9 cellular contexts compared by ENCODE assay signal in genomic region chr19:17306285-17306714, GRCh38. TPM values are rescaled to one million over a fixed set of nuclear protein-coding genes. Genes with fewer than 3 reads are reported as not detected.
A peak's percentile ranks its signal among the peaks of the same experiment; 100 is the strongest.
DNase-seq lines count a peak whose midpoint lies in the region; ATAC-seq, FAIRE-seq and TF ChIP-seq lines count a peak whose summit lies in the region.
"Had no signal": no experiment of that assay in that cellular context is flagged by ENCODE, and none has a peak within 500 bp of the region (broad histone marks: within the 10 kb centered on the region; RNA-seq: fewer than 3 reads in every experiment).

No MANE protein-coding gene starts in this region.

- peak overlapping the region; percentile 88 for H3K9ac ChIP-seq in kidney (ENCODE audit: low read length in 2 of 2)

- intact Hi-C loops in kidney (cut with DNase I) = no loop called here

- H3K4me1 Mint-ChIP-seq in activated CD4-positive, alpha-beta T cell treated with anti-CD3 and anti-CD28 coated beads, Interleukin-2, amount 10 ng/mL, durations not matched to agents 7 days and 5 days = peaks cover 57% of the 10 kb centered on the region
- peaks cover 65% of the 10 kb centered on the region for H3K4me1 Mint-ChIP-seq in activated CD8-positive, alpha-beta T cell treated with anti-CD3 and anti-CD28 coated beads, Interleukin-2, amount 10 ng/mL, durations not matched to agents 7 days and 5 days (ENCODE audit: low read depth)

- H3K4me1 ChIP-seq in kidney (ENCODE audit: control insufficient read depth in 1 of 2, insufficient read depth in 1 of 2, low read depth in 1 of 2, low read length in 2 of 2) (peaks cover 15 to 29% of the 10 kb centered on the region in 2 donors), suprapubic skin (peaks cover 71% of the 10 kb centered on the region)

- no peak for DNase-seq in activated CD4-positive, alpha-beta T cell treated with anti-CD3 and anti-CD28 coated beads, Interleukin-2, amount 10 ng/mL, durations not matched to agents 7 days and 5 days
- DNase-seq in activated CD4-positive, alpha-beta T cell treated with anti-CD3 and anti-CD28 coated beads, Interleukin-2, amount 50 U/mL, for 1 hour = no peak
- DNase-seq in activated CD8-positive, alpha-beta T cell treated with anti-CD3 and anti-CD28 coated beads, Interleukin-2, amount 10 ng/mL, durations not matched to agents 7 days and 5 days = no peak
- DNase-seq in kidney = no peak
- DNase-seq in suprapubic skin (ENCODE audit: low spot score in 2 of 2) = no peak
- no peak for DNase-seq in NCI-H1105 treated with DMSO at 0.1 percent for 48 hours (lab: John Stamatoyannopoulos, UW)
- no peak for DNase-seq in stimulated activated CD8-positive, alpha-beta memory T cell treated with anti-CD3 and anti-CD28 coated beads, Interleukin-4, amount 100 ng/mL, for 48 hours

- H3K27ac Mint-ChIP-seq in activated CD4-positive, alpha-beta T cell treated with anti-CD3 and anti-CD28 coated beads, Interleukin-2, amount 10 ng/mL, durations not matched to agents 7 days and 5 days = peak overlapping the region; percentile 94
- peak overlapping the region; percentile 92 for H3K27ac Mint-ChIP-seq in activated CD8-positive, alpha-beta T cell treated with anti-CD3 and anti-CD28 coated beads, Interleukin-2, amount 10 ng/mL, durations not matched to agents 7 days and 5 days

- TF ChIP-seq CTCF in kidney (IDR thresholded peaks at IDR 0.05; ENCODE audit: borderline replicate concordance, extremely low read depth, insufficient read depth) (no peak), suprapubic skin (IDR thresholded peaks at IDR 0.05) (no peak)

- WGBS in suprapubic skin = 6% methylated on average over 27 of the region's 28 CpGs

- TF ChIP-seq EP300 in suprapubic skin (IDR thresholded peaks at IDR 0.05) = no peak

- TF ChIP-seq POLR2A in suprapubic skin (IDR thresholded peaks at IDR 0.05) = no peak

- CTCF ChIA-PET in activated CD4-positive, alpha-beta T cell treated with anti-CD3 and anti-CD28 coated beads, Interleukin-2, amount 10 ng/mL, durations not matched to agents 7 days and 5 days (lab: Charles Lee) = interaction anchor here (0.6 to 1.7 kb wide), 6 partner anchors 9 to 914 kb away, joined by 3 to 5 read pairs (median 4); partner anchors contain the start of gene ANKLE1
- CTCF ChIA-PET in activated CD8-positive, alpha-beta T cell treated with anti-CD3 and anti-CD28 coated beads, Interleukin-2, amount 10 ng/mL, durations not matched to agents 7 days and 5 days (lab: Charles Lee) = interaction anchor here (0.6 to 4.8 kb wide), 12 partner anchors 14 to 85 kb away, joined by 3 to 27 read pairs (median 3); partner anchors contain the start of genes ANO8 and USHBP1

- no peak for ATAC-seq in activated CD8-positive, alpha-beta T cell treated with anti-CD3 and anti-CD28 coated beads, Interleukin-2, amount 10 ng/mL, durations not matched to agents 7 days and 5 days
- no peak for ATAC-seq in HG02970 (IDR thresholded peaks at IDR 0.05; ENCODE audit: low FRiP score, unreplicated experiment)

- no peak for FAIRE-seq in kidney (lab: Jason Lieb, UNC)
- FAIRE-seq: colon had no signal

- peak overlapping the region; percentile 92 to 93 for H3K4me3 ChIP-seq in kidney (ENCODE audit: low read length in 2 of 2)
- peak overlapping the region; percentile 68 for H3K4me3 ChIP-seq in suprapubic skin

- peaks cover 2% of the 10 kb centered on the region for H3K36me3 Mint-ChIP-seq in activated CD4-positive, alpha-beta T cell treated with anti-CD3 and anti-CD28 coated beads, Interleukin-2, amount 10 ng/mL, durations not matched to agents 7 days and 5 days (ENCODE audit: low read depth)
- peaks cover 14% of the 10 kb centered on the region for H3K36me3 Mint-ChIP-seq in activated CD8-positive, alpha-beta T cell treated with anti-CD3 and anti-CD28 coated beads, Interleukin-2, amount 10 ng/mL, durations not matched to agents 7 days and 5 days (ENCODE audit: low read depth)

- H3K27me3 Mint-ChIP-seq in activated CD4-positive, alpha-beta T cell treated with anti-CD3 and anti-CD28 coated beads, Interleukin-2, amount 10 ng/mL, durations not matched to agents 7 days and 5 days = no peaks in the 10 kb centered on the region
- no peaks in the 10 kb centered on the region for H3K27me3 Mint-ChIP-seq in activated CD8-positive, alpha-beta T cell treated with anti-CD3 and anti-CD28 coated beads, Interleukin-2, amount 10 ng/mL, durations not matched to agents 7 days and 5 days (ENCODE audit: low read depth)

- H3K4me3 Mint-ChIP-seq in activated CD4-positive, alpha-beta T cell treated with anti-CD3 and anti-CD28 coated beads, Interleukin-2, amount 10 ng/mL, durations not matched to agents 7 days and 5 days = peak overlapping the region; percentile 91
- H3K4me3 Mint-ChIP-seq in activated CD8-positive, alpha-beta T cell treated with anti-CD3 and anti-CD28 coated beads, Interleukin-2, amount 10 ng/mL, durations not matched to agents 7 days and 5 days = peak overlapping the region; percentile 90

- peak overlapping the region; percentile 93 to 97 for H3K27ac ChIP-seq in kidney (ENCODE audit: low read depth in 2 of 2, low read length in 2 of 2)
- peak overlapping the region; percentile 92 for H3K27ac ChIP-seq in suprapubic skin

- no peaks in the 10 kb centered on the region for H3K36me3 ChIP-seq in kidney (ENCODE audit: control insufficient read depth in 1 of 2, insufficient read depth in 2 of 2, low read length in 2 of 2)
- no peaks in the 10 kb centered on the region for H3K36me3 ChIP-seq in suprapubic skin

- H3K9me3 Mint-ChIP-seq in activated CD4-positive, alpha-beta T cell treated with anti-CD3 and anti-CD28 coated beads, Interleukin-2, amount 10 ng/mL, durations not matched to agents 7 days and 5 days = no peaks in the 10 kb centered on the region
- no peaks in the 10 kb centered on the region for H3K9me3 Mint-ChIP-seq in activated CD8-positive, alpha-beta T cell treated with anti-CD3 and anti-CD28 coated beads, Interleukin-2, amount 10 ng/mL, durations not matched to agents 7 days and 5 days (ENCODE audit: insufficient read depth)

- H3K9me3 ChIP-seq in kidney (ENCODE audit: control insufficient read depth in 1 of 2, low read length in 2 of 2) (no peaks in the 10 kb centered on the region), suprapubic skin (no peaks in the 10 kb centered on the region)

- POLR2A ChIA-PET in activated CD4-positive, alpha-beta T cell treated with anti-CD3 and anti-CD28 coated beads, Interleukin-2, amount 10 ng/mL, durations not matched to agents 7 days and 5 days (lab: Charles Lee) = no interaction called here
- POLR2A ChIA-PET in activated CD8-positive, alpha-beta T cell treated with anti-CD3 and anti-CD28 coated beads, Interleukin-2, amount 10 ng/mL, durations not matched to agents 7 days and 5 days (lab: Charles Lee) = interaction anchor here (0.5 to 1.0 kb wide), 7 partner anchors 14 to 247 kb away, joined by 3 to 4 read pairs (median 3); partner anchors contain the start of gene BST2

- H3K27me3 ChIP-seq in suprapubic skin = no peaks in the 10 kb centered on the region

RNA-seq across cellular contexts. Expression of gene MRPL34, which starts 0.6 kb away (rescaled TPM):
- 10 to 100 TPM; 79.5 to 80.8 TPM for total RNA-seq in activated CD4-positive, alpha-beta T cell treated with anti-CD3 and anti-CD28 coated beads, Interleukin-2, amount 10 ng/mL, durations not matched to agents 7 days and 5 days
- total RNA-seq in activated CD8-positive, alpha-beta T cell treated with anti-CD3 and anti-CD28 coated beads, Interleukin-2, amount 10 ng/mL, durations not matched to agents 7 days and 5 days = 100 to 1,000 TPM; 112 to 126 TPM
- total RNA-seq in kidney (59.3 TPM), suprapubic skin (10 to 100 TPM; 42.7 to 89.5 (median 73.1) TPM)
- 369 TPM for polyA plus RNA-seq in kidney (ENCODE audit: insufficient read depth, low read depth, low replicate concordance)

RNA-seq across cellular contexts. Expression of gene DDA1, which starts 3.1 kb away (rescaled TPM):
- 10 to 100 TPM; 39.5 to 45.3 TPM for total RNA-seq in activated CD4-positive, alpha-beta T cell treated with anti-CD3 and anti-CD28 coated beads, Interleukin-2, amount 10 ng/mL, durations not matched to agents 7 days and 5 days
- total RNA-seq in activated CD8-positive, alpha-beta T cell treated with anti-CD3 and anti-CD28 coated beads, Interleukin-2, amount 10 ng/mL, durations not matched to agents 7 days and 5 days = 10 to 100 TPM; 44.6 to 49.8 TPM
- total RNA-seq in kidney = 27.7 TPM
- 35.9 TPM for polyA plus RNA-seq in kidney (ENCODE audit: insufficient read depth, low read depth, low replicate concordance)
- total RNA-seq in suprapubic skin = 10 to 100 TPM; 17.9 to 35.2 (median 22.8) TPM

RNA-seq across cellular contexts. Expression of gene ABHD8, which starts 3.1 kb away (rescaled TPM):
- 10 to 100 TPM in 1 of 2 experiments, 1 to 10 TPM in 1; 9.3 to 10.1 TPM for total RNA-seq in activated CD4-positive, alpha-beta T cell treated with anti-CD3 and anti-CD28 coated beads, Interleukin-2, amount 10 ng/mL, durations not matched to agents 7 days and 5 days
- 1 to 10 TPM; 8.9 to 9.7 TPM for total RNA-seq in activated CD8-positive, alpha-beta T cell treated with anti-CD3 and anti-CD28 coated beads, Interleukin-2, amount 10 ng/mL, durations not matched to agents 7 days and 5 days
- total RNA-seq in kidney (9.6 TPM), suprapubic skin (10 to 100 TPM in 3 of 4 donors, 1 to 10 TPM in 1; 9.7 to 15.7 (median 13.6) TPM)
- polyA plus RNA-seq in kidney (ENCODE audit: insufficient read depth, low read depth, low replicate concordance) = 20.0 TPM

RNA-seq across cellular contexts. Expression of gene ANKLE1, which starts 24.6 kb away (rescaled TPM):
- total RNA-seq in activated CD4-positive, alpha-beta T cell treated with anti-CD3 and anti-CD28 coated beads, Interleukin-2, amount 10 ng/mL, durations not matched to agents 7 days and 5 days = 1 to 10 TPM; 1.7 to 1.9 TPM
- 10 to 100 TPM; 10.7 to 13.8 TPM for total RNA-seq in activated CD8-positive, alpha-beta T cell treated with anti-CD3 and anti-CD28 coated beads, Interleukin-2, amount 10 ng/mL, durations not matched to agents 7 days and 5 days
- total RNA-seq in kidney = 0.54 TPM
- not detected for polyA plus RNA-seq in kidney (ENCODE audit: insufficient read depth, low read depth, low replicate concordance)
- total RNA-seq in suprapubic skin = 1 to 10 TPM in 3 of 4 donors, under 1 TPM in 1; 0.30 to 2.5 (median 1.5) TPM

RNA-seq across cellular contexts. Expression of gene ANO8, which starts 28.4 kb away (rescaled TPM):
- total RNA-seq in activated CD4-positive, alpha-beta T cell treated with anti-CD3 and anti-CD28 coated beads, Interleukin-2, amount 10 ng/mL, durations not matched to agents 7 days and 5 days = 10 to 100 TPM; 16.4 to 17.5 TPM
- total RNA-seq in activated CD8-positive, alpha-beta T cell treated with anti-CD3 and anti-CD28 coated beads, Interleukin-2, amount 10 ng/mL, durations not matched to agents 7 days and 5 days = 10 to 100 TPM; 13.6 to 16.4 TPM
- 12.1 TPM for total RNA-seq in kidney
- 3.0 TPM for polyA plus RNA-seq in kidney (ENCODE audit: insufficient read depth, low read depth, low replicate concordance)
- 10 to 100 TPM; 29.9 to 47.1 (median 37.1) TPM for total RNA-seq in suprapubic skin
